21 cellular contexts compared by ENCODE assay signal in the genomic region with DNA sequence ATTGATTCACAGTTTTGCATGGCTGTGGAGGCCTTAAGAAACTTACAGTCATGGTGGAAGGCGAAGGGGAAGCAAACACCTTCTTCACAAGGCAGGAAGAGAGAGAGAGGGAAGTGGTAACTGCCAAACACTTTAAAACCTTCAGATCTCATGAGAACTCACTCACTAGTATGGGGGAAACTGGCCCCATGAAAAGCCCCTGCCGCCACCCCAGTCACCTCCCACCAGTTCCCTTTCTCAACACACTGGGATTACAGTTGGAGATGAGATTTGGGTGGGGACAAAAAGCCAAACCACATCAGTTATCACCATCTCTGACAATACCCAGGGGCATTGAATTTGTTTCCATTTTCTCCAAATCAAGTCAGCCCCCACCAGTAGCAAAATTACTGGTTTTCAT.
"Had no signal": no experiment of that assay in that cellular context is flagged by ENCODE, and none has a peak within 500 bp of the region (broad histone marks: within the 10 kb centered on the region; RNA-seq: fewer than 3 reads in every experiment).

No MANE protein-coding gene starts in this region.

- H3K36me3 ChIP-seq: brain microvascular endothelial cell, left lung, lower lobe of right lung, neural progenitor cell, sigmoid colon, SJSA1, transverse colon had no signal

- H3K27ac Mint-ChIP-seq: activated CD4-positive, alpha-beta T cell treated with anti-CD3 and anti-CD28 coated beads, Interleukin-2, amount 10 ng/mL, durations not matched to agents 7 days and 5 days; activated naive CD8-positive, alpha-beta T cell treated with anti-CD3 and anti-CD28 coated beads, Interleukin-2, amount 10 ng/mL, durations not matched to agents 7 days and 5 days; natural killer cell; neural progenitor cell; stimulated activated memory B cell treated with anti-CD40 and anti-IgM and Interleukin-4, amounts not matched to agents 10 μg/mL and 1 μg/mL and 100 μg/mL, for 72 hours had no signal

- H3K9me3 Mint-ChIP-seq: neural progenitor cell had no signal

- H3K4me1 ChIP-seq: left lung, lower lobe of right lung, neural progenitor cell, parathyroid adenoma, psoas muscle, sigmoid colon, SJSA1, transverse colon had no signal

- H3K27ac ChIP-seq: brain microvascular endothelial cell, coronary artery, dorsolateral prefrontal cortex, left lung, lower lobe of right lung, neural progenitor cell, parathyroid adenoma, psoas muscle, sigmoid colon, SJSA1, transverse colon had no signal

- H3K36me3 Mint-ChIP-seq: natural killer cell; neural progenitor cell; stimulated activated memory B cell treated with anti-CD40 and anti-IgM and Interleukin-4, amounts not matched to agents 10 μg/mL and 1 μg/mL and 100 μg/mL, for 72 hours had no signal

- H3K4me3 ChIP-seq: coronary artery, dorsolateral prefrontal cortex, left lung, lower lobe of right lung, neural progenitor cell, psoas muscle, sigmoid colon, SJSA1, transverse colon had no signal

- H3K27me3 ChIP-seq: brain microvascular endothelial cell, left lung, neural progenitor cell, sigmoid colon, SJSA1, transverse colon had no signal

- H3K9me3 ChIP-seq: left lung, lower lobe of right lung, psoas muscle, sigmoid colon, SJSA1, transverse colon had no signal

- H3K27me3 Mint-ChIP-seq: activated CD4-positive, alpha-beta T cell treated with anti-CD3 and anti-CD28 coated beads, Interleukin-2, amount 10 ng/mL, durations not matched to agents 7 days and 5 days; activated naive CD8-positive, alpha-beta T cell treated with anti-CD3 and anti-CD28 coated beads, Interleukin-2, amount 10 ng/mL, durations not matched to agents 7 days and 5 days; stimulated activated memory B cell treated with anti-CD40 and anti-IgM and Interleukin-4, amounts not matched to agents 10 μg/mL and 1 μg/mL and 100 μg/mL, for 72 hours had no signal

- ATAC-seq: left lung; lower lobe of right lung; natural killer cell; psoas muscle; stimulated activated memory B cell treated with anti-CD40 and anti-IgM and Interleukin-4, amounts not matched to agents 10 μg/mL and 1 μg/mL and 100 μg/mL, for 72 hours had no signal

- H3K9ac ChIP-seq: neural progenitor cell, parathyroid adenoma had no signal

- H2AFZ ChIP-seq: neural progenitor cell, parathyroid adenoma had no signal

- H3K4me1 Mint-ChIP-seq: activated CD4-positive, alpha-beta T cell treated with anti-CD3 and anti-CD28 coated beads, Interleukin-2, amount 10 ng/mL, durations not matched to agents 7 days and 5 days; natural killer cell; neural progenitor cell; stimulated activated memory B cell treated with anti-CD40 and anti-IgM and Interleukin-4, amounts not matched to agents 10 μg/mL and 1 μg/mL and 100 μg/mL, for 72 hours had no signal

- H3K4me3 Mint-ChIP-seq: activated CD4-positive, alpha-beta T cell treated with anti-CD3 and anti-CD28 coated beads, Interleukin-2, amount 10 ng/mL, durations not matched to agents 7 days and 5 days; activated naive CD8-positive, alpha-beta T cell treated with anti-CD3 and anti-CD28 coated beads, Interleukin-2, amount 10 ng/mL, durations not matched to agents 7 days and 5 days; natural killer cell; neural progenitor cell; stimulated activated memory B cell treated with anti-CD40 and anti-IgM and Interleukin-4, amounts not matched to agents 10 μg/mL and 1 μg/mL and 100 μg/mL, for 72 hours had no signal

- H3K79me2 ChIP-seq: parathyroid adenoma had no signal

- H3K4me2 ChIP-seq: neural progenitor cell had no signal

- DNase-seq: activated CD4-positive, alpha-beta T cell treated with anti-CD3 and anti-CD28 coated beads, Interleukin-2, amount 10 ng/mL, durations not matched to agents 7 days and 5 days; activated CD8-positive, alpha-beta memory T cell treated with anti-CD3 and anti-CD28 coated beads, Interleukin-2, amount 50 U/mL, for 48 hours; activated naive CD8-positive, alpha-beta T cell treated with anti-CD3 and anti-CD28 coated beads, Interleukin-2, amount 10 ng/mL, durations not matched to agents 7 days and 5 days; amniotic stem cell; brain microvascular endothelial cell; dorsolateral prefrontal cortex; effector memory CD4-positive, alpha-beta T cell; left lung; lower lobe of right lung; mesenchymal stem cell; natural killer cell; occipital lobe; psoas muscle; sigmoid colon; small intestine; transverse colon had no signal
